In the genomic region with DNA sequence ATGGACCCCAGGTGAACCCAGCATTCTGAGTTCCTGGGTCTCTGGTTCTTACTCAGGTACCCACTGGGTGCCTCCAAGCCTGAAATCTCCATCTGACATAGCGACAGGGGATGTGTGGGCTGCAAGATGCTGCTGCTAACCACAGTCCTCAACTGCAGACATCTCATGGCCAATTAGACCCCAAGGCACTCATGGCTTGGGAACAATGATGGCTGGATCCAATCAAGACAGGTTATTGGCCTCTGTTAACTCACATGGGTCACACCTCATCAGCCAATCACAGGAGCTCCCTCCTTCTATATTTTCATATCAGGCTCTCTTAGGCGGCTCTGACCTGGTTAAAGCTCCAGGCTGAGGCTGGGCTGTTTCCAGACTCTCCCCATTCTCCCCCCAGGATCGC, we compare ENCODE assay signal across 25 cellular contexts. TPM values are rescaled to one million over a fixed set of nuclear protein-coding genes. Genes with fewer than 3 reads are reported as not detected.
A peak's percentile ranks its signal among the peaks of the same experiment; 100 is the strongest.
DNase-seq lines count a peak whose midpoint lies in the region; ATAC-seq and TF ChIP-seq lines count a peak whose summit lies in the region.
"Had no signal": no experiment of that assay in that cellular context is flagged by ENCODE, and none has a peak within 500 bp of the region (broad histone marks: within the 10 kb centered on the region; RNA-seq: fewer than 3 reads in every experiment).

No MANE protein-coding gene starts in this region.

- no peaks in the 10 kb centered on the region for H3K9me3 Mint-ChIP-seq in natural killer cell
- H3K9me3 Mint-ChIP-seq in natural killer cell treated with Interleukin-12 subunit alpha and Interleukin-12 subunit beta and Interleukin-15 and Interleukin-18, amount 100 ng/mL, for 72 hours: no peaks in the 10 kb centered on the region
- no peaks in the 10 kb centered on the region for H3K9me3 Mint-ChIP-seq in naive thymus-derived CD8-positive, alpha-beta T cell
- H3K9me3 Mint-ChIP-seq: activated naive CD8-positive, alpha-beta T cell treated with anti-CD3 and anti-CD28 coated beads, Interleukin-2, amount 10 ng/mL, durations not matched to agents 7 days and 5 days; T-helper 1 cell treated with Interleukin-12 subunit alpha and Interleukin-12 subunit beta and Interleukin-4 antibody, amounts not matched to agents 30 μg/mL and 1 μg/mL, for 36 hours had no signal

- H3K4me1 ChIP-seq in BE2C: peaks cover 29% of the 10 kb centered on the region

- H3K4me1 Mint-ChIP-seq in natural killer cell: peaks cover 45 to 56% of the 10 kb centered on the region in 2 donors
- peaks cover 34 to 52% of the 10 kb centered on the region in 2 donors for H3K4me1 Mint-ChIP-seq in natural killer cell treated with Interleukin-12 subunit alpha and Interleukin-12 subunit beta and Interleukin-15 and Interleukin-18, amount 100 ng/mL, for 72 hours (ENCODE audit: low read depth in 2 of 2)
- H3K4me1 Mint-ChIP-seq in naive thymus-derived CD8-positive, alpha-beta T cell: peaks cover 23 to 59% (median 52%) of the 10 kb centered on the region in 4 donors

- H3K27me3 Mint-ChIP-seq in natural killer cell (ENCODE audit: low read depth in 2 of 2): no peaks in the 10 kb centered on the region
- no peaks in the 10 kb centered on the region for H3K27me3 Mint-ChIP-seq in natural killer cell treated with Interleukin-12 subunit alpha and Interleukin-12 subunit beta and Interleukin-15 and Interleukin-18, amount 100 ng/mL, for 72 hours
- peaks cover 0 to 7% (median 0%) of the 10 kb centered on the region in 5 donors for H3K27me3 Mint-ChIP-seq in naive thymus-derived CD8-positive, alpha-beta T cell

- H3K4me3 ChIP-seq in BE2C (ENCODE audit: low read depth, low read length): no peak overlapping the region
- H3K4me3 ChIP-seq: body of pancreas, heart left ventricle, lung, SJCRH30, smooth muscle cell, suprapubic skin had no signal

- no peaks in the 10 kb centered on the region for H3K36me3 Mint-ChIP-seq in natural killer cell
- no peaks in the 10 kb centered on the region for H3K36me3 Mint-ChIP-seq in natural killer cell treated with Interleukin-12 subunit alpha and Interleukin-12 subunit beta and Interleukin-15 and Interleukin-18, amount 100 ng/mL, for 72 hours
- no peaks in the 10 kb centered on the region for H3K36me3 Mint-ChIP-seq in naive thymus-derived CD8-positive, alpha-beta T cell
- H3K36me3 Mint-ChIP-seq: activated naive CD8-positive, alpha-beta T cell treated with anti-CD3 and anti-CD28 coated beads, Interleukin-2, amount 10 ng/mL, durations not matched to agents 7 days and 5 days had no signal

- intact Hi-C loops in natural killer cell (cut with micrococcal nuclease): no loop called here

- POLR2A ChIA-PET in naive thymus-derived CD8-positive, alpha-beta T cell (lab: Charles Lee): interaction anchor here (1.2 kb wide), 1 partner anchor 9 kb away, joined by 4 read pairs; no protein-coding TSS in a partner anchor

- no peak for ATAC-seq in natural killer cell
- ATAC-seq in natural killer cell treated with Interleukin-12 subunit alpha and Interleukin-12 subunit beta and Interleukin-15 and Interleukin-18, amount 100 ng/mL, for 72 hours: no peak
- ATAC-seq in naive thymus-derived CD8-positive, alpha-beta T cell: no peak
- ATAC-seq: body of pancreas, heart left ventricle had no signal

- peak overlapping the region; percentile 25 to 36 for H3K27ac Mint-ChIP-seq in natural killer cell
- peak overlapping the region in 1 of 2 donors; percentile 65 for H3K27ac Mint-ChIP-seq in natural killer cell treated with Interleukin-12 subunit alpha and Interleukin-12 subunit beta and Interleukin-15 and Interleukin-18, amount 100 ng/mL, for 72 hours
- H3K27ac Mint-ChIP-seq in naive thymus-derived CD8-positive, alpha-beta T cell: peak overlapping the region in 8 of 10 donors; percentile 6 to 79 (median 46)
- H3K27ac Mint-ChIP-seq: activated naive CD8-positive, alpha-beta T cell treated with anti-CD3 and anti-CD28 coated beads, Interleukin-2, amount 10 ng/mL, durations not matched to agents 7 days and 5 days; T-helper 1 cell treated with Interleukin-12 subunit alpha and Interleukin-12 subunit beta and Interleukin-4 antibody, amounts not matched to agents 30 μg/mL and 1 μg/mL, for 36 hours had no signal

- H3K27me3 ChIP-seq in BE2C: no peaks in the 10 kb centered on the region
- H3K27me3 ChIP-seq: body of pancreas, SJCRH30 had no signal

- H3K9me3 ChIP-seq in BE2C: no peaks in the 10 kb centered on the region; the same call in 1 of the 2 replicates
- H3K9me3 ChIP-seq: body of pancreas, heart left ventricle, SJCRH30, suprapubic skin had no signal

- no peak overlapping the region for H3K4me3 Mint-ChIP-seq in natural killer cell
- no peak overlapping the region for H3K4me3 Mint-ChIP-seq in natural killer cell treated with Interleukin-12 subunit alpha and Interleukin-12 subunit beta and Interleukin-15 and Interleukin-18, amount 100 ng/mL, for 72 hours
- peak overlapping the region in 1 of 10 donors; percentile 1 for H3K4me3 Mint-ChIP-seq in naive thymus-derived CD8-positive, alpha-beta T cell
- H3K4me3 Mint-ChIP-seq: activated naive CD8-positive, alpha-beta T cell treated with anti-CD3 and anti-CD28 coated beads, Interleukin-2, amount 10 ng/mL, durations not matched to agents 7 days and 5 days; T-helper 1 cell treated with Interleukin-12 subunit alpha and Interleukin-12 subunit beta and Interleukin-4 antibody, amounts not matched to agents 30 μg/mL and 1 μg/mL, for 36 hours had no signal

- no peak for TF ChIP-seq CTCF in natural killer cell (IDR thresholded peaks at IDR 0.05)
- no peak for TF ChIP-seq CTCF in BE2C (IDR thresholded peaks at IDR 0.05; ENCODE audit: low read depth, low read length)

- DNase-seq in natural killer cell (no peak), SW480 (ENCODE audit: low spot score) (peak; percentile 14), activated gamma-delta T cell (lab: John Stamatoyannopoulos, UW) (no peak), BE2C (no peak), NCI-H2107 treated with DMSO at 0.1 percent for 48 hours (lab: John Stamatoyannopoulos, UW; ENCODE audit: unreplicated experiment) (no peak)
- no peak for DNase-seq in natural killer cell treated with Interleukin-12 subunit alpha and Interleukin-12 subunit beta and Interleukin-15 and Interleukin-18, amount 100 ng/mL, for 72 hours (ENCODE audit: low spot score)
- no peak for DNase-seq in naive thymus-derived CD8-positive, alpha-beta T cell
- DNase-seq: activated CD4-positive, alpha-beta T cell treated with anti-CD3 and anti-CD28 coated beads for 4 hours; activated naive CD8-positive, alpha-beta T cell treated with anti-CD3 and anti-CD28 coated beads, Interleukin-2, amount 10 ng/mL, durations not matched to agents 7 days and 5 days; body of pancreas; DMS 273 treated with DMSO at 0.1 percent for 48 hours; effector CD8-positive, alpha-beta T cell; erythroblast; heart left ventricle; Karpas-422; NCI-H1048; NCI-H187; NCI-H2227 treated with DMSO at 0.1 percent for 48 hours; nucleus accumbens; SJCRH30; stimulated activated CD4-positive, alpha-beta T cell treated with anti-CD3 and anti-CD28 coated beads, Interleukin-2, amount 100 ng/mL, for 24 hours had no signal

- no peaks in the 10 kb centered on the region for H3K36me3 ChIP-seq in BE2C
- H3K36me3 ChIP-seq: heart left ventricle, SJCRH30, suprapubic skin had no signal

RNA-seq across cellular contexts. Expression of a gene that starts 57.0 kb away (rescaled TPM):
- total RNA-seq in natural killer cell: 100 to 1,000 TPM in 1 of 3 donors, 10 to 100 TPM in 2; 75.6 to 124 (median 84.8) TPM
- total RNA-seq in natural killer cell treated with Interleukin-12 subunit alpha and Interleukin-12 subunit beta and Interleukin-15 and Interleukin-18, amount 100 ng/mL, for 72 hours: 1 to 10 TPM; 4.7 to 9.0 TPM
- total RNA-seq in naive thymus-derived CD8-positive, alpha-beta T cell: 1 to 10 TPM; 6.8 to 8.3 TPM
- 10 to 100 TPM in 1 of 3 donors, 1 to 10 TPM in 2; 2.6 to 24.6 (median 3.7) TPM for polyA plus RNA-seq in naive thymus-derived CD8-positive, alpha-beta T cell
- polyA plus RNA-seq in BE2C (2012; ENCODE audit: insufficient read depth, insufficient read length, low read depth): 263 TPM

Comparison
In these comparisons a context has a peak if more than half of its experiments do, and no peak if none do; other contexts are left out.
1. RNA of a gene that starts 57.0 kb away (total RNA-seq): 75.6 to 124 TPM in natural killer cell; 4.7 to 9.0 TPM in natural killer cell treated with Interleukin-12 subunit alpha and Interleukin-12 subunit beta and Interleukin-15 and Interleukin-18, amount 100 ng/mL, for 72 hours and 6.8 to 8.3 TPM in naive thymus-derived CD8-positive, alpha-beta T cell; every median in the first group is over 4 times any median in the second.